Comparison of ENCODE assay signal across 8 cellular contexts in the genomic region with DNA sequence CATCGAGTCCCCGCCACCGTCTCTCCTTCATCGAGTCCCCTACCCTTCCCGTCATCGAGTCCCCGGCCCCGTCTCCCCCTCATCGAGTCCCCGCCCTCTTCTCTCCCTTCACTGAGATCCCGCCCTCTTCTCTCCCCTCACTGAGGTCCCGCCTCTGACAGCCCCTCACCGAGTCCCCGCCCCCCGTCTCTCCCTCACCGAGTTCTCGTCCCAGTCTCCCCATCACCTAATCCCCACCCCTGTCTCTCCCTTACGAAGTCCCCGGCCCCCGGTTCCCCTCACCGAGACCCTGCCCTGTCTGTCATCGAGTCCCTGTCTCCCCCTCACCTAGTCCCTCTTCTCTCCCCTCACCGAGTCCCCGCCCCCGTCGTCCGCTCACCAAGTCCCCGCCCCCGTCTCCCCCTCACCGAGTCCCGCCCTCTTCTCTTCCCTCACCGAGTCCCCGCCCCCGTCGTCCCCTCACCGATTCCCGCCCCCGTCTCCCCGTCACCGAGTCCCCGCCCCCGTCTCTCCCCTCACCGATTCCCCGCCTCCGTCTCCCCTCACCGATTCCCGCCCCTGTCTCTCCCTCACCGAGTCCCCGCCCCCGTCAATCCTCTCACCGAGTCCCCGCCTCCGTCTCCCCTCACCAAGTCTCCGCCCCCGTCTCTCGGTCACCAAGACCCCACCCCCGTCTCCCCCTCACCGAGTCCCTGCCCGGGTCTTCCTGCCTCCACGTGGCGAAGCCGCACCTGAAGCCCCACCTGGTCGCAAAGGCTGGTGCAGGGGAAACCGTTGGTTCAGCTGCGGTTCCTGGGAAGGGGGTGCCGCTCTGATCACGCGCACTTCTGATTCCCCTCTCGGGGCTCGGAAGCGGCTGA. TPM values are rescaled to one million over a fixed set of nuclear protein-coding genes. Genes with fewer than 3 reads are reported as not detected.
DNase-seq lines count a peak whose midpoint lies in the region; ATAC-seq and TF ChIP-seq lines count a peak whose summit lies in the region.

No MANE protein-coding gene starts in this region.

- H3K36me3 ChIP-seq in kidney epithelial cell (ENCODE audit: control insufficient read depth, insufficient read depth, low read length) = no peaks in the 10 kb centered on the region

- H3K4me3 ChIP-seq in kidney epithelial cell (ENCODE audit: low read depth, low read length) = peak overlapping the region; percentile 75

- H3K4me1 Mint-ChIP-seq in activated CD4-positive, alpha-beta T cell treated with anti-CD3 and anti-CD28 coated beads, Interleukin-2, amount 10 ng/mL, durations not matched to agents 7 days and 5 days = peaks cover 29% of the 10 kb centered on the region

- peaks cover 7% of the 10 kb centered on the region for H3K9me3 Mint-ChIP-seq in activated CD4-positive, alpha-beta T cell treated with anti-CD3 and anti-CD28 coated beads, Interleukin-2, amount 10 ng/mL, durations not matched to agents 7 days and 5 days

- no peak for TF ChIP-seq CTCF in kidney epithelial cell (IDR thresholded peaks at IDR 0.05; ENCODE audit: insufficient read depth, low read length, poor library complexity, severe bottlenecking)

- peak; percentile 39 for ATAC-seq in HG03108 (IDR thresholded peaks at IDR 0.05; ENCODE audit: unreplicated experiment)
- no peak for ATAC-seq in GM18520 (IDR thresholded peaks at IDR 0.05; ENCODE audit: unreplicated experiment)

- POLR2A ChIA-PET in activated CD4-positive, alpha-beta T cell treated with anti-CD3 and anti-CD28 coated beads, Interleukin-2, amount 10 ng/mL, durations not matched to agents 7 days and 5 days (lab: Charles Lee) = no interaction called here

- CTCF ChIA-PET in activated CD4-positive, alpha-beta T cell treated with anti-CD3 and anti-CD28 coated beads, Interleukin-2, amount 10 ng/mL, durations not matched to agents 7 days and 5 days (lab: Charles Lee) = no interaction called here

- no peaks in the 10 kb centered on the region for H3K27me3 Mint-ChIP-seq in activated CD4-positive, alpha-beta T cell treated with anti-CD3 and anti-CD28 coated beads, Interleukin-2, amount 10 ng/mL, durations not matched to agents 7 days and 5 days

- H3K4me3 Mint-ChIP-seq in activated CD4-positive, alpha-beta T cell treated with anti-CD3 and anti-CD28 coated beads, Interleukin-2, amount 10 ng/mL, durations not matched to agents 7 days and 5 days = peak overlapping the region; percentile 86

- DNase-seq in DMS114 treated with DMSO at 0.1 percent for 48 hours (lab: John Stamatoyannopoulos, UW; ENCODE audit: unreplicated experiment) = peak; percentile 81
- peak; percentile 76 to 92 for DNase-seq in NCI-H524 (lab: John Stamatoyannopoulos, UW)
- DNase-seq in activated CD4-positive, alpha-beta T cell treated with anti-CD3 and anti-CD28 coated beads, Interleukin-2, amount 10 ng/mL, durations not matched to agents 7 days and 5 days = peak; percentile 93
- peak; percentile 57 for DNase-seq in kidney epithelial cell (ENCODE audit: low read depth)
- DNase-seq in stimulated activated CD4-positive, alpha-beta T cell treated with anti-CD3 and anti-CD28 coated beads, Interleukin-12 subunit alpha, Interleukin-12 subunit beta, amount 100 ng/mL, for 4 hours = peak; percentile 92

- H3K36me3 Mint-ChIP-seq in activated CD4-positive, alpha-beta T cell treated with anti-CD3 and anti-CD28 coated beads, Interleukin-2, amount 10 ng/mL, durations not matched to agents 7 days and 5 days (ENCODE audit: low read depth) = no peaks in the 10 kb centered on the region

- no peaks in the 10 kb centered on the region for H3K27me3 ChIP-seq in kidney epithelial cell (ENCODE audit: control insufficient read depth, insufficient read depth, low read length)

- peak overlapping the region; percentile 98 for H3K27ac ChIP-seq in cingulate gyrus (ENCODE audit: low read depth, low read length)

- peak overlapping the region; percentile 97 for H3K27ac Mint-ChIP-seq in activated CD4-positive, alpha-beta T cell treated with anti-CD3 and anti-CD28 coated beads, Interleukin-2, amount 10 ng/mL, durations not matched to agents 7 days and 5 days

RNA-seq across cellular contexts. Expression of a gene that starts 23.9 kb away (rescaled TPM):
- 1 to 10 TPM; 6.9 to 8.2 TPM for total RNA-seq in activated CD4-positive, alpha-beta T cell treated with anti-CD3 and anti-CD28 coated beads, Interleukin-2, amount 10 ng/mL, durations not matched to agents 7 days and 5 days
- 2.8 and 4.2 TPM in 2 replicates for total RNA-seq in kidney epithelial cell

RNA-seq across cellular contexts. Expression of a gene that starts 26.5 kb away (rescaled TPM):
- total RNA-seq in activated CD4-positive, alpha-beta T cell treated with anti-CD3 and anti-CD28 coated beads, Interleukin-2, amount 10 ng/mL, durations not matched to agents 7 days and 5 days = 10 to 100 TPM; 20.9 to 25.6 TPM
- 25.2 and 30.8 TPM in 2 replicates for total RNA-seq in kidney epithelial cell

RNA-seq across cellular contexts. Expression of a gene that starts 35.3 kb away (rescaled TPM):
- 100 to 1,000 TPM; 313 to 349 TPM for total RNA-seq in activated CD4-positive, alpha-beta T cell treated with anti-CD3 and anti-CD28 coated beads, Interleukin-2, amount 10 ng/mL, durations not matched to agents 7 days and 5 days
- total RNA-seq in kidney epithelial cell = 536 and 603 TPM in 2 replicates

RNA-seq across cellular contexts. Expression of a gene that starts 42.7 kb away (rescaled TPM):
- 10 to 100 TPM; 87.1 to 92.5 TPM for total RNA-seq in activated CD4-positive, alpha-beta T cell treated with anti-CD3 and anti-CD28 coated beads, Interleukin-2, amount 10 ng/mL, durations not matched to agents 7 days and 5 days
- total RNA-seq in kidney epithelial cell = 102 and 115 TPM in 2 replicates
